Comparison of ENCODE assay signal across 8 cellular contexts in the genomic region with DNA sequence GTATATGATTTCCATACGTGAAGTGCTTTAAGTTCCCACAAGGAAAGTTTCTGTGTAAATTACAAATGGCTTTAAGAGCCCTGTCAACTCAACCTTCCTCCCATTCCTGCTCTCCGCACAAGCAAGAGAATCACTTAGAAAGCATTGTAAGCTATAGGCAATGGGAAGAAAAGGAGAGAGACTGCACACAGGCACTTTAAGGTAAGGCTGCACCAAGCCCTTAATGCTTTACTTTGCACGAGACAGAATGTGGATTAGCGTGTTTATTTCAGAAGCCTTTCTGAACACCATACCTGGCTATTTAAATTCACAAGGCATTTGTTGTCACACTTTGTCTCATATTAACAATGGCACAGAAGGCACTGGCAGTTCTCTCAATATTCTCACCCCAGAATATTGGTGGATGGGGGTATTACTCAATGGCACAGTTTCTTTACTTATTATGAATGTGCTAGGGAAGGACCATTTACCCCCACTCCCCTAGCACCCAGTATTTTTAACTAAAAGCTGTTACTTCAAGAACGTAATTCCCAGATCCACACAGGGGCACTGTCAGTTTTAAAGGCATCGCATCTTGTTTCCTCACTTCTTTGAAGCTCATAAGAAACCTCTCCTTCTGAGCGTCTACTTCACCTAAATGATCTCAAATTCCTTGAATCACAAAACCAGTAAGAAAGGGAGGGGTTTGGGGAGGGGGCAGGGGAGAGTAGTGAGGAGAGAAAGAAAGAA.
DNase-seq lines count a peak whose midpoint lies in the region; ATAC-seq and TF ChIP-seq lines count a peak whose summit lies in the region.

No MANE protein-coding gene starts in this region.

- peak overlapping the region; percentile 66; the same call in 1 of the 2 replicates for H3K14ac ChIP-seq in IMR-90 (replicated peaks; ENCODE audit: low read depth, low read length)

- peak overlapping the region; percentile 66 for H3K18ac ChIP-seq in IMR-90 (ENCODE audit: low read depth, low read length)

- H3K9me1 ChIP-seq in IMR-90 (ENCODE audit: insufficient read depth, low read length) = no peaks in the 10 kb centered on the region; the same call in 1 of the 2 replicates

- peak overlapping the region; percentile 76 for H2BK120ac ChIP-seq in IMR-90 (ENCODE audit: low read depth, low read length)

- H3K9ac ChIP-seq in IMR-90 (ENCODE audit: low read depth, low read length) = peak overlapping the region; percentile 25; the same call in 1 of the 2 replicates

- H4K91ac ChIP-seq in IMR-90 (ENCODE audit: insufficient read depth, low read depth, low read length) = no peak overlapping the region

- no peak overlapping the region for H2BK15ac ChIP-seq in IMR-90 (ENCODE audit: low read depth, low read length)

- H3K4me1 ChIP-seq in IMR-90 (ENCODE audit: control insufficient read depth, insufficient read depth, low read length) = peaks cover 2% of the 10 kb centered on the region; the same call in 1 of the 2 replicates
- H3K4me1 ChIP-seq in right lobe of liver = no peaks in the 10 kb centered on the region

- H4K5ac ChIP-seq in IMR-90 (ENCODE audit: low read depth, low read length) = peak overlapping the region; percentile 13

- TF ChIP-seq POLR2A in IMR-90 (IDR thresholded peaks at IDR 0.05; ENCODE audit: low read depth, low read length) (no peak), right lobe of liver (IDR thresholded peaks at IDR 0.05) (no peak)

- BruUV-seq in IMR-90 (replicated peaks; lab: Mats Ljungman, UMichigan) = no TSS peak

- no peak overlapping the region for H2AK5ac ChIP-seq in IMR-90 (ENCODE audit: low read depth, low read length)

- dilution Hi-C loops in IMR-90 (cut with HindIII; ENCODE audit: low sequenced_read_pairs, unreplicated experiment) = no loop called here

- TF ChIP-seq CTCF in IMR-90 (conservative IDR thresholded peaks at IDR 0.05; ENCODE audit: low read depth, low read length) (no peak), right lobe of liver (IDR thresholded peaks at IDR 0.05) (no peak)

- DNase-seq in IMR-90 (peak; percentile 8), cerebellar cortex (ENCODE audit: low spot score) (peak; percentile 54), right lobe of liver (no peak), DMS 273 treated with DMSO at 0.1 percent for 48 hours (lab: John Stamatoyannopoulos, UW) (no peak), DMS53 treated with DMSO at 0.1 percent for 48 hours (lab: John Stamatoyannopoulos, UW; ENCODE audit: unreplicated experiment) (no peak)
- no peak for DNase-seq in activated effector memory CD4-positive, alpha-beta T cell treated with Interleukin-2 at 50 U/mL for 16 hours

- WGBS in IMR-90 (ENCODE audit: extremely low coverage in 2 of 2, insufficient read length in 1 of 2), 2 experiments = no CpG with 5 or more reads among the region's 7 CpGs
- 61% methylated on average over 6 of the region's 7 CpGs for WGBS in right lobe of liver (ENCODE audit: insufficient coverage, low coverage, low lambda C conversion rate, missing lambda C conversion rate)

- H2AFZ ChIP-seq in IMR-90 (replicated peaks; ENCODE audit: low read length, poor library complexity) = peak overlapping the region; percentile 90

- peak overlapping the region; percentile 11 for H2AK9ac ChIP-seq in IMR-90 (replicated peaks; ENCODE audit: low read depth, low read length, poor library complexity)

- H3K4me3 ChIP-seq in IMR-90 (ENCODE audit: insufficient read depth, low read depth, low read length) (peak overlapping the region; percentile 22), right lobe of liver (peak overlapping the region; percentile 12 to 30 (median 22)), skin epidermis (peak overlapping the region in 5 of 7 experiments; percentile 0 to 25 (median 23))

- H3K9me3 ChIP-seq in IMR-90 (ENCODE audit: control insufficient read depth, insufficient read depth, low read length) (no peaks in the 10 kb centered on the region), right lobe of liver (no peaks in the 10 kb centered on the region)

- POLR2A ChIA-PET in IMR-90 (lab: Charles Lee; ENCODE audit: unreplicated experiment) = interaction anchor here (0.6 kb wide), 1 partner anchor 158 kb away, joined by 5 read pairs; no protein-coding TSS in a partner anchor

- H3K4me2 ChIP-seq in IMR-90 (ENCODE audit: low read depth, low read length) = peak overlapping the region; percentile 75

- CTCF ChIA-PET in IMR-90 (lab: Yijun Ruan, JAX) = interaction anchor here (0.6 to 1.5 kb wide), 5 partner anchors 248 to 568 kb away, joined by 3 to 8 read pairs (median 5); no protein-coding TSS in a partner anchor

- H4K8ac ChIP-seq in IMR-90 (ENCODE audit: low read depth in 2 of 2, low read length in 2 of 2) = peak overlapping the region in 1 of 2 experiments; percentile 80; a peak in 1 of 4 replicates

- peak overlapping the region; percentile 82 for H3K23ac ChIP-seq in IMR-90 (ENCODE audit: low read depth, low read length)

- in situ Hi-C loops in IMR-90 (cut with MboI; ENCODE audit: low sequenced_read_pairs) = loop anchor here (25.0 kb wide), 2 partner anchors 608 to 858 kb away; no protein-coding TSS in a partner anchor

- H3K27ac ChIP-seq in IMR-90 (ENCODE audit: insufficient read depth, low read length) (no peak overlapping the region), right lobe of liver (peak overlapping the region; percentile 1 to 26 (median 17)), skin epidermis (peak overlapping the region in 7 of 21 experiments; percentile 13 to 55 (median 32))

- H3K4ac ChIP-seq in IMR-90 (ENCODE audit: low read depth, low read length) = peak overlapping the region; percentile 48

- H3K27me3 ChIP-seq in IMR-90 (ENCODE audit: control insufficient read depth, insufficient read depth, low read length) (no peaks in the 10 kb centered on the region), right lobe of liver (no peaks in the 10 kb centered on the region)

- no peak for TF ChIP-seq RAD21 in IMR-90 (IDR thresholded peaks at IDR 0.05; ENCODE audit: low read length)

- H3K36me3 ChIP-seq in IMR-90 (ENCODE audit: control insufficient read depth, insufficient read depth, low read length) (no peaks in the 10 kb centered on the region), right lobe of liver (no peaks in the 10 kb centered on the region)

- no peak overlapping the region for H2BK5ac ChIP-seq in IMR-90 (ENCODE audit: low read depth, low read length, poor library complexity, severe bottlenecking)

- intact Hi-C loops in IMR-90 (cut with micrococcal nuclease) (loop anchor here (5.0 kb wide), 2 partner anchors 102 to 272 kb away; no protein-coding TSS in a partner anchor), right lobe of liver (cut with DNase I) (no loop called here)

- H3K79me1 ChIP-seq in IMR-90 (ENCODE audit: low read depth in 1 of 2, low read length in 2 of 2) = 0 out of 4 replicates have a peak, but pooled peaks cover 0 to 7% of the 10 kb centered on the region in 2 experiments

- H3K56ac ChIP-seq in IMR-90 (ENCODE audit: extremely low read depth, insufficient read depth, low read length) = no peak overlapping the region

- no peaks in the 10 kb centered on the region for H4K20me1 ChIP-seq in IMR-90 (ENCODE audit: insufficient read depth, low read length)

- ATAC-seq in IMR-90 (ENCODE audit: low read depth) (peak; percentile 48), right lobe of liver (no peak), HG03095 (IDR thresholded peaks at IDR 0.05; ENCODE audit: unreplicated experiment) (no peak)

- peak overlapping the region; percentile 1; the same call in 1 of the 2 replicates for H2BK20ac ChIP-seq in IMR-90 (ENCODE audit: low read depth, low read length)

TF ChIP-seq in IMR-90, 13 proteins besides CTCF, POLR2A, EP300 and RAD21:
- TF ChIP-seq MAFK (IDR thresholded peaks at IDR 0.05; ENCODE audit: low read depth, low read length) = no peak
- TF ChIP-seq NFE2L2 (IDR thresholded peaks at IDR 0.05; ENCODE audit: low read depth, low read length) = no peak
- no peak for TF ChIP-seq SMC3 (IDR thresholded peaks at IDR 0.05; ENCODE audit: low read depth, low read length)
- TF ChIP-seq CHD1 (IDR thresholded peaks at IDR 0.05; ENCODE audit: low read depth, low read length) = no peak
- TF ChIP-seq, protein P1, sequence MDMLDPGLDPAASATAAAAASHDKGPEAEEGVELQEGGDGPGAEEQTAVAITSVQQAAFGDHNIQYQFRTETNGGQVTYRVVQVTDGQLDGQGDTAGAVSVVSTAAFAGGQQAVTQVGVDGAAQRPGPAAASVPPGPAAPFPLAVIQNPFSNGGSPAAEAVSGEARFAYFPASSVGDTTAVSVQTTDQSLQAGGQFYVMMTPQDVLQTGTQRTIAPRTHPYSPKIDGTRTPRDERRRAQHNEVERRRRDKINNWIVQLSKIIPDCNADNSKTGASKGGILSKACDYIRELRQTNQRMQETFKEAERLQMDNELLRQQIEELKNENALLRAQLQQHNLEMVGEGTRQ (IDR thresholded peaks at IDR 0.05; ENCODE audit: low read depth, low read length) = no peak
- no peak for TF ChIP-seq MXI1 (IDR thresholded peaks at IDR 0.05; ENCODE audit: borderline replicate concordance, low read depth, low read length)

Comparison
In these comparisons a context has a peak if more than half of its experiments do, and no peak if none do; other contexts are left out.
1. DNase-seq: peak in IMR-90 (single experiment) and cerebellar cortex (single experiment); none in right lobe of liver (0 of 3), activated effector memory CD4-positive, alpha-beta T cell treated with Interleukin-2 at 50 U/mL for 16 hours (single experiment), DMS 273 treated with DMSO at 0.1 percent for 48 hours (single experiment) and DMS53 treated with DMSO at 0.1 percent for 48 hours (single experiment).
2. Peak in every context shown above with its lines, with median percentiles within 50 percentile points of each other: H3K4me3 ChIP-seq.